In genomic region chr13:30610311-30610710, GRCh38 we compare ENCODE assay signal across 19 cellular contexts.
"Had no signal": no experiment of that assay in that cellular context is flagged by ENCODE, and none has a peak within 500 bp of the region (broad histone marks: within the 10 kb centered on the region; RNA-seq: fewer than 3 reads in every experiment).

No MANE protein-coding gene starts in this region.

- ATAC-seq: activated CD4-positive, alpha-beta T cell treated with anti-CD3 and anti-CD28 coated beads for 36 hours; activated naive CD4-positive, alpha-beta T cell treated with anti-CD3 and anti-CD28 coated beads, Interleukin-2, amount 50 U/mL, for 72 hours; left ventricle myocardium superior; natural killer cell treated with Interleukin-12 subunit alpha and Interleukin-12 subunit beta and Interleukin-15 and Interleukin-18, amount 100 ng/mL, for 72 hours; sciatic nerve had no signal

- H3K27me3 Mint-ChIP-seq: activated CD4-positive, alpha-beta memory T cell treated with anti-CD3 and anti-CD28 coated beads for 36 hours; activated CD4-positive, alpha-beta T cell treated with anti-CD3 and anti-CD28 coated beads for 36 hours; activated T-cell treated with anti-CD3 and anti-CD28 coated beads, Interleukin-2, amount 50 U/mL, for 24 hours; brain; natural killer cell treated with Interleukin-12 subunit alpha and Interleukin-12 subunit beta and Interleukin-15 and Interleukin-18, amount 100 ng/mL, for 72 hours had no signal

- H3K36me3 Mint-ChIP-seq: natural killer cell treated with Interleukin-12 subunit alpha and Interleukin-12 subunit beta and Interleukin-15 and Interleukin-18, amount 100 ng/mL, for 72 hours had no signal

- H3K36me3 ChIP-seq: colonic mucosa, esophagus muscularis mucosa had no signal

- DNase-seq: activated CD4-positive, alpha-beta memory T cell treated with anti-CD3 and anti-CD28 coated beads for 36 hours; activated CD4-positive, alpha-beta T cell treated with anti-CD3 and anti-CD28 coated beads for 36 hours; activated effector memory CD4-positive, alpha-beta T cell treated with Interleukin-2 at 50 U/mL for 16 hours; activated T-cell treated with anti-CD3 and anti-CD28 coated beads, Interleukin-2, amount 50 U/mL, for 24 hours; amygdala; central memory CD4-positive, alpha-beta T cell; colonic mucosa; hippocampal formation; kidney glomerular epithelial cell; left ventricle myocardium superior; mesenchymal stem cell; nucleus accumbens; T-helper 9 cell had no signal

- H3K4me3 Mint-ChIP-seq: activated CD4-positive, alpha-beta memory T cell treated with anti-CD3 and anti-CD28 coated beads for 36 hours; activated CD4-positive, alpha-beta T cell treated with anti-CD3 and anti-CD28 coated beads for 36 hours; activated T-cell treated with anti-CD3 and anti-CD28 coated beads, Interleukin-2, amount 50 U/mL, for 24 hours; natural killer cell treated with Interleukin-12 subunit alpha and Interleukin-12 subunit beta and Interleukin-15 and Interleukin-18, amount 100 ng/mL, for 72 hours had no signal

- H3K4me1 ChIP-seq: colonic mucosa had no signal

- H3K9me3 Mint-ChIP-seq: activated CD4-positive, alpha-beta memory T cell treated with anti-CD3 and anti-CD28 coated beads for 36 hours; activated naive CD4-positive, alpha-beta T cell treated with anti-CD3 and anti-CD28 coated beads, Interleukin-2, amount 50 U/mL, for 72 hours; activated T-cell treated with anti-CD3 and anti-CD28 coated beads, Interleukin-2, amount 50 U/mL, for 24 hours; natural killer cell treated with Interleukin-12 subunit alpha and Interleukin-12 subunit beta and Interleukin-15 and Interleukin-18, amount 100 ng/mL, for 72 hours had no signal

- H3K27me3 ChIP-seq: colonic mucosa, esophagus muscularis mucosa had no signal

- H3K4me3 ChIP-seq: colonic mucosa, esophagus muscularis mucosa had no signal

- H3K27ac Mint-ChIP-seq: activated CD4-positive, alpha-beta memory T cell treated with anti-CD3 and anti-CD28 coated beads for 36 hours; activated CD4-positive, alpha-beta T cell treated with anti-CD3 and anti-CD28 coated beads for 36 hours; activated naive CD4-positive, alpha-beta T cell treated with anti-CD3 and anti-CD28 coated beads, Interleukin-2, amount 50 U/mL, for 72 hours; activated T-cell treated with anti-CD3 and anti-CD28 coated beads, Interleukin-2, amount 50 U/mL, for 24 hours; natural killer cell treated with Interleukin-12 subunit alpha and Interleukin-12 subunit beta and Interleukin-15 and Interleukin-18, amount 100 ng/mL, for 72 hours had no signal

- H3K9me3 ChIP-seq: colonic mucosa, esophagus muscularis mucosa had no signal

- H3K27ac ChIP-seq: colonic mucosa, esophagus muscularis mucosa, VCaP had no signal
